Comparison of ENCODE assay signal across 10 cellular contexts in genomic region chr9:77916410-77916819, GRCh38.
A peak's percentile ranks its signal among the peaks of the same experiment; 100 is the strongest.
DNase-seq lines count a peak whose midpoint lies in the region; ATAC-seq and TF ChIP-seq lines count a peak whose summit lies in the region.
"Had no signal": no experiment of that assay in that cellular context is flagged by ENCODE, and none has a peak within 500 bp of the region (broad histone marks: within the 10 kb centered on the region; RNA-seq: fewer than 3 reads in every experiment).

No MANE protein-coding gene starts in this region.

- no peak for TF ChIP-seq POLR2A in spleen (IDR thresholded peaks at IDR 0.05)

- 28 to 40% (median 34%) methylated on average over 4 of the region's 4 CpGs for WGBS in spleen, 5 donors

- intact Hi-C loops in activated naive CD4-positive, alpha-beta T cell treated with anti-CD3 and anti-CD28 coated beads for 36 hours (cut with micrococcal nuclease), result no loop called here
- intact Hi-C loops in activated CD8-positive, alpha-beta T cell treated with anti-CD3 and anti-CD28 coated beads for 36 hours (cut with micrococcal nuclease), result no loop called here
- intact Hi-C loops in spleen (cut with DNase I; ENCODE audit: low total_unique reads), result no loop called here

- CTCF ChIA-PET in activated naive CD4-positive, alpha-beta T cell treated with anti-CD3 and anti-CD28 coated beads for 36 hours (lab: Charles Lee), result interaction anchor here (0.5 kb wide), 1 partner anchor 85 kb away, joined by 3 read pairs; no protein-coding TSS in a partner anchor
- CTCF ChIA-PET in activated CD8-positive, alpha-beta T cell treated with anti-CD3 and anti-CD28 coated beads for 36 hours (lab: Charles Lee), result no interaction called here

- no peak for TF ChIP-seq CTCF in activated CD8-positive, alpha-beta T cell treated with anti-CD3 and anti-CD28 coated beads for 36 hours (IDR thresholded peaks at IDR 0.05)
- TF ChIP-seq CTCF in spleen (IDR thresholded peaks at IDR 0.05 in 8 of 11, conservative IDR thresholded peaks at IDR 0.05 in 3 of 11), result no peak

- H3K4me1 Mint-ChIP-seq in activated naive CD4-positive, alpha-beta T cell treated with anti-CD3 and anti-CD28 coated beads for 36 hours (ENCODE audit: low read depth), result peaks cover 25% of the 10 kb centered on the region
- H3K4me1 Mint-ChIP-seq in activated CD8-positive, alpha-beta T cell treated with anti-CD3 and anti-CD28 coated beads for 36 hours (ENCODE audit: low read depth), result peaks cover 20% of the 10 kb centered on the region

- no peaks in the 10 kb centered on the region for H3K9me3 Mint-ChIP-seq in activated naive CD4-positive, alpha-beta T cell treated with anti-CD3 and anti-CD28 coated beads for 36 hours
- no peaks in the 10 kb centered on the region for H3K9me3 Mint-ChIP-seq in activated CD8-positive, alpha-beta T cell treated with anti-CD3 and anti-CD28 coated beads for 36 hours

- DNase-seq in activated naive CD4-positive, alpha-beta T cell treated with anti-CD3 and anti-CD28 coated beads for 36 hours, result peak; percentile 42
- no peak for DNase-seq in activated naive CD4-positive, alpha-beta T cell treated with anti-CD3 and anti-CD28 coated beads, Interleukin-2, amount 50 U/mL, for 16 hours
- DNase-seq in activated CD8-positive, alpha-beta T cell treated with anti-CD3 and anti-CD28 coated beads for 36 hours, result peak; percentile 37
- DNase-seq in spleen (no peak), NCI-H2081 (lab: John Stamatoyannopoulos, UW) (no peak)
- no peak for DNase-seq in stimulated activated CD4-positive, alpha-beta T cell treated with anti-CD3 and anti-CD28 coated beads, Interleukin-12 subunit alpha, Interleukin-12 subunit beta, amount 100 ng/mL, for 4 hours
- no peak for DNase-seq in effector CD8-positive, alpha-beta T cell (lab: John Stamatoyannopoulos, UW)
- DNase-seq: effector memory CD4-positive, alpha-beta T cell; NCI-H1417 treated with DMSO at 0.1 percent for 48 hours had no signal

- peak; percentile 52 for ATAC-seq in HG02642 (IDR thresholded peaks at IDR 0.05; ENCODE audit: poor library complexity, unreplicated experiment)
- ATAC-seq in activated CD8-positive, alpha-beta T cell treated with anti-CD3 and anti-CD28 coated beads for 36 hours, result peak; percentile 76

- H3K27ac Mint-ChIP-seq in activated naive CD4-positive, alpha-beta T cell treated with anti-CD3 and anti-CD28 coated beads for 36 hours, result peak overlapping the region; percentile 64
- peak overlapping the region; percentile 24 for H3K27ac Mint-ChIP-seq in activated CD8-positive, alpha-beta T cell treated with anti-CD3 and anti-CD28 coated beads for 36 hours

- POLR2A ChIA-PET in activated CD8-positive, alpha-beta T cell treated with anti-CD3 and anti-CD28 coated beads for 36 hours (lab: Charles Lee), result no interaction called here

- H3K27ac ChIP-seq in spleen, result peak overlapping the region in 6 of 8 donors; percentile 3 to 59 (median 32)

- peaks cover 21% of the 10 kb centered on the region for H3K36me3 Mint-ChIP-seq in activated naive CD4-positive, alpha-beta T cell treated with anti-CD3 and anti-CD28 coated beads for 36 hours (ENCODE audit: low read depth)
- peaks cover 15% of the 10 kb centered on the region for H3K36me3 Mint-ChIP-seq in activated CD8-positive, alpha-beta T cell treated with anti-CD3 and anti-CD28 coated beads for 36 hours (ENCODE audit: low read depth)

- H3K27me3 Mint-ChIP-seq in activated naive CD4-positive, alpha-beta T cell treated with anti-CD3 and anti-CD28 coated beads for 36 hours (ENCODE audit: low read depth), result no peaks in the 10 kb centered on the region
- H3K27me3 Mint-ChIP-seq in activated CD8-positive, alpha-beta T cell treated with anti-CD3 and anti-CD28 coated beads for 36 hours, result no peaks in the 10 kb centered on the region

- H3K36me3 ChIP-seq in spleen, result peaks cover 0 to 25% (median 0%) of the 10 kb centered on the region in 6 donors

- no peaks in the 10 kb centered on the region for H3K9me3 ChIP-seq in spleen

- no peak overlapping the region for H3K4me3 ChIP-seq in spleen

- no peak overlapping the region for H3K4me3 Mint-ChIP-seq in activated naive CD4-positive, alpha-beta T cell treated with anti-CD3 and anti-CD28 coated beads for 36 hours
- no peak overlapping the region for H3K4me3 Mint-ChIP-seq in activated CD8-positive, alpha-beta T cell treated with anti-CD3 and anti-CD28 coated beads for 36 hours

- peaks cover 0 to 48% (median 13%) of the 10 kb centered on the region in 6 donors for H3K4me1 ChIP-seq in spleen

- H3K27me3 ChIP-seq in spleen (replicated peaks in 1 of 7), result no peaks in the 10 kb centered on the region

Comparison
In these comparisons a context has a peak if more than half of its experiments do, and no peak if none do; other contexts are left out.
1. DNase-seq: peak in activated naive CD4-positive, alpha-beta T cell treated with anti-CD3 and anti-CD28 coated beads for 36 hours (single experiment) and activated CD8-positive, alpha-beta T cell treated with anti-CD3 and anti-CD28 coated beads for 36 hours (single experiment); none in activated naive CD4-positive, alpha-beta T cell treated with anti-CD3 and anti-CD28 coated beads, Interleukin-2, amount 50 U/mL, for 16 hours (single experiment), spleen (single experiment), stimulated activated CD4-positive, alpha-beta T cell treated with anti-CD3 and anti-CD28 coated beads, Interleukin-12 subunit alpha, Interleukin-12 subunit beta, amount 100 ng/mL, for 4 hours (single experiment), NCI-H2081 (0 of 2) and effector CD8-positive, alpha-beta T cell (single experiment).